9 cellular contexts compared by ENCODE assay signal in the genomic region with DNA sequence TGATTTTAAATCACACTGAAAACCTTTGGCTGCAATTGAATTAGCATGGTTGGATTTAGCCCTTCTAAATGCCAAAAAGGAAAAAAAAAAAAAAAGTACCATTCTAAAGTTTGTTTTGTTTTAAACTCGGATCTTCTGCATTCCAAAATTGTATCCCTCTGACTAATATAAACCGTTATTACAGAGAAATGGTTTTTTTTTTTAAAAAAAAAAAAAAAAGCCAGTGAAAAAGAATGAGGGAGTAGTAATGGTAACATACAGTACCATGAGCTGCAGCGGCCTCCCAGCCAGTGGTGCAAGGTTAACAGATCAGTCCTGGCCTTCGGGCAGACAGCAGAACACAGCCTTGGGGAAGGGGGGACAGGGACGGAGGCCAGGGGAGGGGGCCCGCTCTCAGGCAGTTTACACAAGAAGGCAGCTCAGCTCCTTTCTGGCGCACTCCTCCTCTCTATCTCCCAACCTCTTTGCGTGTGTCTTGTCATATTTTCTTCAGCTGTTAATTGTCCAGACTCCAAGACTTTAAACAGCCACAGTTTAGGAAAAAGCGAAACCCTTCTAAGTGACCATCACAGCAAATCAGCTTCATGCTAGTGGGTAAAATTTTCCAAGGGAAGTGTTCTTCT.
DNase-seq lines count a peak whose midpoint lies in the region; ATAC-seq and TF ChIP-seq lines count a peak whose summit lies in the region.
"Had no signal": no experiment of that assay in that cellular context is flagged by ENCODE, and none has a peak within 500 bp of the region (broad histone marks: within the 10 kb centered on the region; RNA-seq: fewer than 3 reads in every experiment).

No MANE protein-coding gene starts in this region.

- no peaks in the 10 kb centered on the region for H4K20me1 ChIP-seq in OCI-LY7 (ENCODE audit: insufficient read depth, low read length)

- H3K27ac ChIP-seq in suprapubic skin: peak overlapping the region; percentile 85
- no peak overlapping the region for H3K27ac ChIP-seq in OCI-LY7 (ENCODE audit: low read depth, low read length, poor library complexity, severe bottlenecking)

- DNase-seq in HS-5 (ENCODE audit: low read depth) (peak; percentile 37), dedifferentiated amniotic fluid mesenchymal stem cell (ENCODE audit: extremely low spot score) (peak; percentile 63), left colon (peak; percentile 15 to 40), suprapubic skin (ENCODE audit: low spot score in 2 of 2) (peak in 1 of 2 donors; percentile 71), OCI-LY7 (ENCODE audit: low spot score) (no peak), NCI-H1694 treated with DMSO at 0.1 percent for 48 hours (lab: John Stamatoyannopoulos, UW) (no peak)
- DNase-seq in effector CD8-positive, alpha-beta T cell (lab: John Stamatoyannopoulos, UW): no peak
- DNase-seq in activated naive CD4-positive, alpha-beta T cell treated with anti-CD3 and anti-CD28 coated beads, Interleukin-2, amount 50 U/mL, for 16 hours: no peak
- DNase-seq: activated naive CD8-positive, alpha-beta T cell treated with anti-CD3 and anti-CD28 coated beads, Interleukin-2, amount 10 ng/mL, durations not matched to agents 7 days and 5 days had no signal

- H3K9me3 ChIP-seq in suprapubic skin (no peaks in the 10 kb centered on the region), OCI-LY7 (ENCODE audit: low read length) (no peaks in the 10 kb centered on the region)

- H3K4me2 ChIP-seq in OCI-LY7 (ENCODE audit: low read length): no peak overlapping the region

- POLR2A ChIA-PET in OCI-LY7 (lab: Charles Lee): no interaction called here

- no peaks in the 10 kb centered on the region for H3K9me2 ChIP-seq in OCI-LY7 (ENCODE audit: insufficient read depth, low read length)

- TF ChIP-seq POLR2A in suprapubic skin (IDR thresholded peaks at IDR 0.05): no peak

- 40% methylated on average over 9 of the region's 9 CpGs for WGBS in suprapubic skin

- peaks cover 28% of the 10 kb centered on the region for H3K4me1 ChIP-seq in suprapubic skin
- H3K4me1 ChIP-seq in OCI-LY7 (ENCODE audit: insufficient read depth, low read length, poor library complexity, severe bottlenecking): no peaks in the 10 kb centered on the region

- H3K79me2 ChIP-seq in OCI-LY7 (ENCODE audit: insufficient read depth, low read depth, low read length): no peaks in the 10 kb centered on the region

- no peaks in the 10 kb centered on the region for H3K36me3 ChIP-seq in suprapubic skin
- no peaks in the 10 kb centered on the region for H3K36me3 ChIP-seq in OCI-LY7 (ENCODE audit: insufficient read depth, low read length)

- no peaks in the 10 kb centered on the region for H3K27me3 ChIP-seq in suprapubic skin

- no peak for TF ChIP-seq EP300 in suprapubic skin (IDR thresholded peaks at IDR 0.05)

- TF ChIP-seq CTCF in suprapubic skin (IDR thresholded peaks at IDR 0.05) (no peak), OCI-LY7 (conservative IDR thresholded peaks at IDR 0.05; ENCODE audit: low read length) (no peak)

- intact Hi-C loops in left colon (cut with DNase I, micrococcal nuclease) (no loop called here), OCI-LY7 (cut with micrococcal nuclease; ENCODE audit: unreplicated experiment) (no loop called here)

- CTCF ChIA-PET in OCI-LY7 (lab: Charles Lee; ENCODE audit: unreplicated experiment): no interaction called here

- no peak for ATAC-seq in left colon

- H3K4me3 ChIP-seq in suprapubic skin: peak overlapping the region; percentile 26
- H3K4me3 ChIP-seq in OCI-LY7 (ENCODE audit: low read depth, low read length, poor library complexity, severe bottlenecking): no peak overlapping the region

- H2AFZ ChIP-seq in OCI-LY7 (ENCODE audit: low read length): no peak overlapping the region

- BruUV-seq in OCI-LY7 (replicated peaks; lab: Mats Ljungman, UMichigan): no TSS peak

Comparison
In these comparisons a context has a peak if more than half of its experiments do, and no peak if none do; other contexts are left out.
1. DNase-seq: peak in HS-5 (single experiment), dedifferentiated amniotic fluid mesenchymal stem cell (single experiment) and left colon (2 of 2); none in OCI-LY7 (single experiment), effector CD8-positive, alpha-beta T cell (single experiment), activated naive CD4-positive, alpha-beta T cell treated with anti-CD3 and anti-CD28 coated beads, Interleukin-2, amount 50 U/mL, for 16 hours (single experiment) and NCI-H1694 treated with DMSO at 0.1 percent for 48 hours (single experiment).